34 cellular contexts compared by ENCODE assay signal in the genomic region with DNA sequence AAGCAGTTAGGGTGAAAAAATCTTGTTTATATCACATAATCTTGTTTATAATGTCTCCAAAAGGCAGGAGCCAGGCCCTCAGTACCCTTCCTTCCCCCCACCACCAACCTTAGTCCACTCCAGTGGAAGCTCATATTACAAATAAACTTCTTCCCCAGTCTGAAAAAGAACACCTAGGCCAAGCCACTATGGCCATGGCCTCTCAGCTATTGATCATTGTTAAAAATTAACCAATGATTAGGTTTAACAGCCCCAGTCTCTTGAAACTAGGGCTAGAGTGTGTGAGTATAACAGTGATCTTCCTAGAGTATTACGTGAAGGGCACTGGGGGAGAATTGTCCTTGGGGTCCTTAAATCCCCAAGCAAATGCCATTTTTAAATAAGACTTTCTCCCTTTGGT.
"Had no signal": no experiment of that assay in that cellular context is flagged by ENCODE, and none has a peak within 500 bp of the region (broad histone marks: within the 10 kb centered on the region; RNA-seq: fewer than 3 reads in every experiment).

No MANE protein-coding gene starts in this region.

- H3K9me3 ChIP-seq: MG63 had no signal

- H3K4me3 ChIP-seq: MG63 had no signal

- H3K4me2 ChIP-seq: KMS-11 had no signal

- H3K36me3 ChIP-seq: MG63 had no signal

- H3K9ac ChIP-seq: KMS-11 had no signal

- H3K27ac ChIP-seq: KMS-11 had no signal

- H3K27me3 ChIP-seq: MG63 had no signal

- DNase-seq: Karpas-422, Kasumi-1, KG1, MG63, MM.1S, MV-4-11, NCI-H1048, NCI-H1092, NCI-H1092 treated with DMSO at 0.1 percent for 48 hours, NCI-H1105, NCI-H1105 treated with DMSO at 0.1 percent for 48 hours, NCI-H1417, NCI-H1417 treated with DMSO at 0.1 percent for 48 hours, NCI-H1436, NCI-H1436 treated with DMSO at 0.1 percent for 48 hours, NCI-H146, NCI-H1694, NCI-H1694 treated with DMSO at 0.1 percent for 48 hours, NCI-H187, NCI-H187 treated with DMSO at 0.1 percent for 48 hours, NCI-H1930, NCI-H2029, NCI-H2029 treated with DMSO at 0.1 percent for 48 hours, NCI-H2081, NCI-H2081 treated with DMSO at 0.1 percent for 48 hours, NCI-H2107, NCI-H2171, NCI-H2171 treated with DMSO at 0.1 percent for 48 hours, NCI-H2227 treated with DMSO at 0.1 percent for 48 hours, NCI-H226, NCI-H345, NCI-H446, NCI-H446 treated with DMSO at 0.1 percent for 48 hours had no signal
